12 cellular contexts compared by ENCODE assay signal in genomic region chrX:74248889-74249288, GRCh38. TPM values are rescaled to one million over a fixed set of nuclear protein-coding genes. Genes with fewer than 3 reads are reported as not detected.
DNase-seq lines count a peak whose midpoint lies in the region; FAIRE-seq and TF ChIP-seq lines count a peak whose summit lies in the region.
"Had no signal": no experiment of that assay in that cellular context is flagged by ENCODE, and none has a peak within 500 bp of the region (broad histone marks: within the 10 kb centered on the region; RNA-seq: fewer than 3 reads in every experiment).

No MANE protein-coding gene starts in this region.

- DNase-seq in SK-N-MC (ENCODE audit: low read depth, low spot score) (no peak), fibroblast of the aortic adventitia (ENCODE audit: low read depth) (peak; percentile 65), NCI-H1105 (lab: John Stamatoyannopoulos, UW) (no peak), H4 (ENCODE audit: low spot score) (no peak), D721Med (ENCODE audit: insufficient read length, low spot score) (no peak), cerebellum (ENCODE audit: low spot score) (no peak)
- DNase-seq: DMS53, NCI-H1930 had no signal

- H3K4me1 ChIP-seq in ACC112 (ENCODE audit: control insufficient read depth, insufficient read depth, low read length, unreplicated experiment) (peaks cover 33% of the 10 kb centered on the region), mesodermal cell (ENCODE audit: control insufficient read depth, insufficient read depth, low read length, poor library complexity, severe bottlenecking) (peaks cover 11% of the 10 kb centered on the region)

- WGBS in mesodermal cell (ENCODE audit: insufficient coverage in 2 of 2), 2 experiments: no CpG with 5 or more reads among the region's 4 CpGs

- H3K4me3 ChIP-seq in ACC112 (ENCODE audit: low read depth, low read length) (no peak overlapping the region), SK-N-MC (no peak overlapping the region), fibroblast of the aortic adventitia (ENCODE audit: low read depth, low read length) (no peak overlapping the region), mesodermal cell (ENCODE audit: extremely low read depth, insufficient read depth, low read length, poor library complexity, severe bottlenecking) (no peak overlapping the region)
- H3K4me3 ChIP-seq: Peyer's patch had no signal

- no peaks in the 10 kb centered on the region for H3K79me2 ChIP-seq in ACC112 (ENCODE audit: control insufficient read depth, insufficient read depth, low read length, unreplicated experiment)

- TF ChIP-seq CTCF in fibroblast of the aortic adventitia (IDR thresholded peaks at IDR 0.05; ENCODE audit: insufficient read depth, low read length) (no peak), D721Med (IDR thresholded peaks at IDR 0.05; ENCODE audit: insufficient read depth, missing control alignments) (no peak)

- no peaks in the 10 kb centered on the region for H3K9me3 ChIP-seq in SK-N-MC (ENCODE audit: low read depth, low read length)
- no peaks in the 10 kb centered on the region for H3K9me3 ChIP-seq in mesodermal cell (ENCODE audit: control insufficient read depth, low read length)
- H3K9me3 ChIP-seq: Peyer's patch had no signal

- H2AFZ ChIP-seq in ACC112 (ENCODE audit: low read length, unreplicated experiment): no peak overlapping the region

- H3K27ac ChIP-seq in ACC112 (ENCODE audit: low read depth, low read length) (peak overlapping the region; percentile 12; the same call in 1 of the 2 replicates), SK-N-MC (peak overlapping the region; percentile 40), mesodermal cell (ENCODE audit: low read depth, low read length, severe bottlenecking) (peak overlapping the region; percentile 59)

- no peak overlapping the region for H3K9ac ChIP-seq in SK-N-MC (ENCODE audit: insufficient read length)

- FAIRE-seq in D721Med (lab: Jason Lieb, UNC): no peak

- H3K27me3 ChIP-seq in ACC112 (ENCODE audit: insufficient read depth, low read length): no peaks in the 10 kb centered on the region
- H3K27me3 ChIP-seq: Peyer's patch had no signal

- H3K36me3 ChIP-seq in ACC112 (ENCODE audit: insufficient read depth, low read length) (no peaks in the 10 kb centered on the region; the same call in 1 of the 2 replicates), SK-N-MC (ENCODE audit: insufficient read depth, low read length) (peaks cover 22% of the 10 kb centered on the region), mesodermal cell (ENCODE audit: control insufficient read depth, insufficient read depth, low read length) (peaks cover 28% of the 10 kb centered on the region)
- H3K36me3 ChIP-seq: Peyer's patch had no signal

RNA-seq across cellular contexts. Expression of gene ZCCHC13, which starts 55.1 kb away (rescaled TPM):
- total RNA-seq in fibroblast of the aortic adventitia (ENCODE audit: low replicate concordance) (not detected in 2 replicates), cerebellum (not detected)
- not detected for polyA plus RNA-seq in mesodermal cell (2013, experiment 1 of 2)
- polyA plus RNA-seq in mesodermal cell (2013, experiment 2 of 2): not detected
- total RNA-seq in H4 (2014; rRNA removed; shearing (Covaris generic)): not detected in 2 replicates
- total RNA-seq: mononuclear cell, Peyer's patch had no signal
